In genomic region chrX:49879656-49880277, GRCh38 we compare ENCODE assay signal across 8 cellular contexts.
DNase-seq lines count a peak whose midpoint lies in the region; ATAC-seq and TF ChIP-seq lines count a peak whose summit lies in the region.

No MANE protein-coding gene starts in this region.

- H3K4me3 Mint-ChIP-seq in stimulated activated naive CD8-positive, alpha-beta T cell treated with anti-CD3 and anti-CD28 coated beads, Interleukin-15, amount 100 ng/mL, for 72 hours = peak overlapping the region; percentile 79 to 80

- no peak for TF ChIP-seq POLR2A in erythroblast (IDR thresholded peaks at IDR 0.05; ENCODE audit: low read length)

- no peaks in the 10 kb centered on the region for H3K9me3 Mint-ChIP-seq in stimulated activated naive CD8-positive, alpha-beta T cell treated with anti-CD3 and anti-CD28 coated beads, Interleukin-15, amount 100 ng/mL, for 72 hours

- peak overlapping the region in 1 of 2 donors; percentile 48 for H3K27ac Mint-ChIP-seq in stimulated activated naive CD8-positive, alpha-beta T cell treated with anti-CD3 and anti-CD28 coated beads, Interleukin-15, amount 100 ng/mL, for 72 hours

- no peak for TF ChIP-seq CTCF in HL-60 (IDR thresholded peaks at IDR 0.05; ENCODE audit: insufficient read depth, low read length)

- H3K4me3 ChIP-seq in HL-60 (replicated peaks; ENCODE audit: insufficient read depth, low read length) = peak overlapping the region; percentile 62

- peaks cover 35% of the 10 kb centered on the region for H3K4me1 Mint-ChIP-seq in stimulated activated naive CD8-positive, alpha-beta T cell treated with anti-CD3 and anti-CD28 coated beads, Interleukin-15, amount 100 ng/mL, for 72 hours

- no peaks in the 10 kb centered on the region for H3K27me3 ChIP-seq in HL-60 (ENCODE audit: insufficient read depth, poor library complexity, severe bottlenecking)

- DNase-seq in NCI-H345 treated with DMSO at 0.1 percent for 48 hours (lab: John Stamatoyannopoulos, UW; ENCODE audit: unreplicated experiment) (peak; percentile 5), NCI-H345 (lab: John Stamatoyannopoulos, UW) (no peak), HL-60 (ENCODE audit: low read depth in 1 of 2, low spot score in 1 of 2) (no peak), astrocyte of the hippocampus (ENCODE audit: low read depth, low spot score) (peak; percentile 7), iris pigment epithelial cell (ENCODE audit: low read depth) (peak; percentile 1), erythroblast (lab: John Stamatoyannopoulos, UW) (no peak)
- no peak for DNase-seq in stimulated activated naive CD8-positive, alpha-beta T cell treated with anti-CD3 and anti-CD28 coated beads, Interleukin-15, amount 100 ng/mL, for 72 hours

- no peak overlapping the region for H3K27ac ChIP-seq in HL-60 (replicated peaks)

- ATAC-seq in stimulated activated naive CD8-positive, alpha-beta T cell treated with anti-CD3 and anti-CD28 coated beads, Interleukin-15, amount 100 ng/mL, for 72 hours = peak; percentile 45
- no peak for ATAC-seq in GM18861 (IDR thresholded peaks at IDR 0.05; ENCODE audit: unreplicated experiment)

- no peaks in the 10 kb centered on the region for H3K27me3 Mint-ChIP-seq in stimulated activated naive CD8-positive, alpha-beta T cell treated with anti-CD3 and anti-CD28 coated beads, Interleukin-15, amount 100 ng/mL, for 72 hours

Comparison
In these comparisons a context has a peak if more than half of its experiments do, and no peak if none do; other contexts are left out.
1. DNase-seq: peak in NCI-H345 treated with DMSO at 0.1 percent for 48 hours (single experiment), astrocyte of the hippocampus (single experiment) and iris pigment epithelial cell (single experiment); none in NCI-H345 (single experiment), HL-60 (0 of 2), stimulated activated naive CD8-positive, alpha-beta T cell treated with anti-CD3 and anti-CD28 coated beads, Interleukin-15, amount 100 ng/mL, for 72 hours (0 of 2) and erythroblast (0 of 2).